ENCODE assay signal across 8 cellular contexts in genomic region chr17:7234100-7235012, GRCh38. TPM values are rescaled to one million over a fixed set of nuclear protein-coding genes. Genes with fewer than 3 reads are reported as not detected.
DNase-seq lines count a peak whose midpoint lies in the region; ATAC-seq and TF ChIP-seq lines count a peak whose summit lies in the region.

TSS of gene DVL2 (minus strand) at chr17:7234517. CDS start at chr17:7234262, 255 bp downstream.

- ATAC-seq in GM19023 (IDR thresholded peaks at IDR 0.05; ENCODE audit: unreplicated experiment) (peak; percentile 47), HG03342 (IDR thresholded peaks at IDR 0.05; ENCODE audit: unreplicated experiment) (peak; percentile 53)

- H3K4me3 Mint-ChIP-seq in chondrocyte (ENCODE audit: unreplicated experiment), result peak within 1 kb of the TSS; percentile 96

- peaks cover 54% of the 10 kb centered on the region for H3K4me1 Mint-ChIP-seq in chondrocyte (ENCODE audit: low read depth)

- peak within 1 kb of the TSS; percentile 96 for H3K27ac Mint-ChIP-seq in chondrocyte (ENCODE audit: unreplicated experiment)

- peaks cover 17% of the 10 kb centered on the region for H3K36me3 Mint-ChIP-seq in chondrocyte (ENCODE audit: low read depth)

- DNase-seq in AG08395 (ENCODE audit: low spot score) (peak; percentile 96), NCI-H510A treated with DMSO at 0.1 percent for 48 hours (lab: John Stamatoyannopoulos, UW) (peak; percentile 92), chondrocyte (ENCODE audit: low spot score) (no peak), kidney glomerular epithelial cell (lab: John Stamatoyannopoulos, UW) (peak; percentile 86)
- peak; percentile 93 to 96 for DNase-seq in activated CD4-positive, alpha-beta T cell treated with anti-CD3 and anti-CD28 coated beads for 4 hours
- DNase-seq in stimulated activated CD4-positive, alpha-beta T cell treated with anti-CD3 and anti-CD28 coated beads, Interleukin-15, amount 100 ng/mL, for 48 hours (ENCODE audit: low read depth in 2 of 2), result peak; percentile 93 to 94

- no peaks in the 10 kb centered on the region for H3K9me3 Mint-ChIP-seq in chondrocyte (ENCODE audit: low read depth)

- no peak for TF ChIP-seq CTCF in chondrocyte (IDR thresholded peaks at IDR 0.05)

- H3K27me3 Mint-ChIP-seq in chondrocyte (ENCODE audit: low read depth), result no peaks in the 10 kb centered on the region

RNA-seq across cellular contexts. Expression of gene DVL2, which starts in this region (rescaled TPM):
- total RNA-seq in chondrocyte, result 58.8 to 65.2 TPM (median 59.5 TPM) in 3 replicates
